Comparison of ENCODE assay signal across 16 cellular contexts in the genomic region with DNA sequence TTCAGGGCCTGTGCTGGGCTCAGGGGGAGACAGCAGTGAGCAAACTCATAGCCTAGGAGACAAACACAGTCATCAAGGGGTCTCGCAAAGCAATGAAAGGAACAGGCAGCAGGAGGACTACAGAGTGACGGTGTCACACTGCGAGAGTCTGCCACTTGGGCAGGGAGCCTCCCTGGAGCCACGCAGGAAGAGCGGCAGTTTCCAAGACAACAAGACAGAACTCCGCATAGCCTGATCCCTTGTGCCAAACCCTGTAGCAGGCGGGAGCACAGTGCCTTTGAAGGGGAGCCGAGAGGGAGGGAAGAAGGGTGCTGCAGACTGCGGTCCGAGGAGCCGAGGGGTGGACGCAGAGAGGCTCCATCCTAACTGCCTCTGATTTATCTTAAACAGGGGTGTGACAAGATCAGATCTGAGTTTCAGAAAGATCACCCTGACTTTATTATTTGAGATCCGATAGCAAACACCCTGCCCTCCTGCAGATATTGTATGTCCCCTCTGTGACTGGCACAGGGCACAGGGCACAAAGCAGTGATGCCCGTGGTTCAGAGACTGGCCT. TPM values are rescaled to one million over a fixed set of nuclear protein-coding genes. Genes with fewer than 3 reads are reported as not detected.
"Had no signal": no experiment of that assay in that cellular context is flagged by ENCODE, and none has a peak within 500 bp of the region (broad histone marks: within the 10 kb centered on the region; RNA-seq: fewer than 3 reads in every experiment).

No MANE protein-coding gene starts in this region.

RNA-seq across cellular contexts. Expression of a gene that starts 1.3 kb away (rescaled TPM):
- total RNA-seq: activated CD4-positive, alpha-beta memory T cell treated with anti-CD3 and anti-CD28 coated beads for 36 hours; activated CD4-positive, alpha-beta T cell treated with anti-CD3 and anti-CD28 coated beads for 36 hours; activated CD4-positive, alpha-beta T cell treated with anti-CD3 and anti-CD28 coated beads, Interleukin-2, amount 10 ng/mL, durations not matched to agents 24 days and 14 days; activated CD8-positive, alpha-beta memory T cell treated with anti-CD3 and anti-CD28 coated beads for 36 hours; activated CD8-positive, alpha-beta memory T cell treated with anti-CD3 and anti-CD28 coated beads, Interleukin-2, amount 10 ng/mL, durations not matched to agents 7 days and 5 days; activated CD8-positive, alpha-beta T cell treated with anti-CD3 and anti-CD28 coated beads, Interleukin-2, amount 10 ng/mL, durations not matched to agents 7 days and 5 days; activated naive CD4-positive, alpha-beta T cell treated with anti-CD3 and anti-CD28 coated beads for 36 hours; activated naive CD8-positive, alpha-beta T cell treated with anti-CD3 and anti-CD28 coated beads for 36 hours; activated T-helper 1 cell treated with anti-CD3 and anti-CD28 coated beads, Interleukin-12 subunit alpha, Interleukin-12 subunit beta, Interleukin-2, Interleukin-4 antibody, amounts not matched to agents 30 ng/mL and 10 ng/mL and 1 ng/mL, durations not matched to agents 14 hours and 24 hours and 36 hours; activated T-helper 2 cell treated with anti-CD3 and anti-CD28 coated beads, Interferon-gamma antibody, Interleukin-2, Interleukin-4, amounts not matched to agents 10 μg/mL and 5 μg/mL and 100 μg/mL, durations not matched to agents 14 hours and 24 hours and 36 hours; cardiac muscle cell; dermis blood vessel endothelial cell; foreskin keratinocyte; gastrocnemius medialis; T-helper 17 cell had no signal
- polyA plus RNA-seq: cardiac muscle cell, foreskin keratinocyte had no signal

RNA-seq across cellular contexts. Expression of a gene that starts 17.6 kb away (rescaled TPM):
- total RNA-seq: activated CD4-positive, alpha-beta memory T cell treated with anti-CD3 and anti-CD28 coated beads for 36 hours; activated CD4-positive, alpha-beta T cell treated with anti-CD3 and anti-CD28 coated beads for 36 hours; activated CD4-positive, alpha-beta T cell treated with anti-CD3 and anti-CD28 coated beads, Interleukin-2, amount 10 ng/mL, durations not matched to agents 24 days and 14 days; activated CD8-positive, alpha-beta memory T cell treated with anti-CD3 and anti-CD28 coated beads for 36 hours; activated CD8-positive, alpha-beta memory T cell treated with anti-CD3 and anti-CD28 coated beads, Interleukin-2, amount 10 ng/mL, durations not matched to agents 7 days and 5 days; activated CD8-positive, alpha-beta T cell treated with anti-CD3 and anti-CD28 coated beads, Interleukin-2, amount 10 ng/mL, durations not matched to agents 7 days and 5 days; activated naive CD4-positive, alpha-beta T cell treated with anti-CD3 and anti-CD28 coated beads for 36 hours; activated naive CD8-positive, alpha-beta T cell treated with anti-CD3 and anti-CD28 coated beads for 36 hours; activated T-helper 1 cell treated with anti-CD3 and anti-CD28 coated beads, Interleukin-12 subunit alpha, Interleukin-12 subunit beta, Interleukin-2, Interleukin-4 antibody, amounts not matched to agents 30 ng/mL and 10 ng/mL and 1 ng/mL, durations not matched to agents 14 hours and 24 hours and 36 hours; activated T-helper 2 cell treated with anti-CD3 and anti-CD28 coated beads, Interferon-gamma antibody, Interleukin-2, Interleukin-4, amounts not matched to agents 10 μg/mL and 5 μg/mL and 100 μg/mL, durations not matched to agents 14 hours and 24 hours and 36 hours; dermis blood vessel endothelial cell; foreskin keratinocyte; T-helper 17 cell had no signal
- polyA plus RNA-seq: foreskin keratinocyte had no signal

RNA-seq across cellular contexts. Expression of a gene that starts 36.4 kb away (rescaled TPM):
- total RNA-seq: activated CD4-positive, alpha-beta memory T cell treated with anti-CD3 and anti-CD28 coated beads for 36 hours; activated CD4-positive, alpha-beta T cell treated with anti-CD3 and anti-CD28 coated beads for 36 hours; activated CD4-positive, alpha-beta T cell treated with anti-CD3 and anti-CD28 coated beads, Interleukin-2, amount 10 ng/mL, durations not matched to agents 24 days and 14 days; activated CD8-positive, alpha-beta memory T cell treated with anti-CD3 and anti-CD28 coated beads for 36 hours; activated CD8-positive, alpha-beta memory T cell treated with anti-CD3 and anti-CD28 coated beads, Interleukin-2, amount 10 ng/mL, durations not matched to agents 7 days and 5 days; activated CD8-positive, alpha-beta T cell treated with anti-CD3 and anti-CD28 coated beads, Interleukin-2, amount 10 ng/mL, durations not matched to agents 7 days and 5 days; activated naive CD4-positive, alpha-beta T cell treated with anti-CD3 and anti-CD28 coated beads for 36 hours; activated naive CD8-positive, alpha-beta T cell treated with anti-CD3 and anti-CD28 coated beads for 36 hours; activated T-helper 1 cell treated with anti-CD3 and anti-CD28 coated beads, Interleukin-12 subunit alpha, Interleukin-12 subunit beta, Interleukin-2, Interleukin-4 antibody, amounts not matched to agents 30 ng/mL and 10 ng/mL and 1 ng/mL, durations not matched to agents 14 hours and 24 hours and 36 hours; activated T-helper 2 cell treated with anti-CD3 and anti-CD28 coated beads, Interferon-gamma antibody, Interleukin-2, Interleukin-4, amounts not matched to agents 10 μg/mL and 5 μg/mL and 100 μg/mL, durations not matched to agents 14 hours and 24 hours and 36 hours; cerebellum; dermis blood vessel endothelial cell; foreskin keratinocyte; gastrocnemius medialis; T-helper 17 cell had no signal
- polyA plus RNA-seq: foreskin keratinocyte had no signal
